Comparison of ENCODE assay signal across 21 cellular contexts in the genomic region with DNA sequence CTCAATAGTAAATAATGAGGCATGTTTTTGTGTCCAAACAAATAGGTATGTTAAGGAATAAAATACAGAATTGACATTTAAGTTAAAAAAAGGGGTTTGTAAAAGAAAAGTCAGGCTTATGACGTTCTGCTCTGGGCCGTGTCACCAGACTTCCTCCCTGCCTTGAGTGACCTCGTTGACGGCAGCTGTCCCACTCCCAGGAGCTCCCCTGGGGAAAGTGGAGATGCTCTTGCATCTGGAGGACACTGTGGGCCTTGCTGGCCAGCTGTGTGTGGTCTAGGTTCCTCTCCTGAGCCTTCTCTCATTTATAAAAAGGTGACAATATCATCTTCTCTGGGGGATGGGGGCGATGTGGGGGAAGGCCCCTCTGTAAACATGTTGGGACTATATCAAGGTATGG.
"Had no signal": no experiment of that assay in that cellular context is flagged by ENCODE, and none has a peak within 500 bp of the region (broad histone marks: within the 10 kb centered on the region; RNA-seq: fewer than 3 reads in every experiment).

No MANE protein-coding gene starts in this region.

- H3K27ac ChIP-seq: brain microvascular endothelial cell, cardiac muscle cell, KMS-11, RWPE1, SJSA1 had no signal

- H3K27ac Mint-ChIP-seq: activated naive CD4-positive, alpha-beta T cell treated with anti-CD3 and anti-CD28 coated beads, Interleukin-2, amount 50 U/mL, for 24 hours; activated T-cell treated with anti-CD3 and anti-CD28 coated beads, Interleukin-2, amount 50 U/mL, for 24 hours; activated T-helper 1 cell treated with anti-CD3 and anti-CD28 coated beads, Interleukin-12 subunit alpha, Interleukin-12 subunit beta, Interleukin-2, Interleukin-4 antibody, amounts not matched to agents 30 ng/mL and 10 ng/mL and 1 ng/mL, durations not matched to agents 14 hours and 24 hours and 36 hours had no signal

- H3K4me3 ChIP-seq: cardiac muscle cell, SJSA1 had no signal

- H3K36me3 ChIP-seq: brain microvascular endothelial cell, cardiac muscle cell, SJSA1 had no signal

- DNase-seq: activated CD4-positive, alpha-beta T cell treated with anti-CD3 and anti-CD28 coated beads for 4 hours; activated effector memory CD4-positive, alpha-beta T cell treated with Interleukin-2 at 50 U/mL for 16 hours; activated naive CD4-positive, alpha-beta T cell; activated T-cell treated with anti-CD3 and anti-CD28 coated beads, Interleukin-2, amount 50 U/mL, for 24 hours; amygdala; brain microvascular endothelial cell; NCI-H1092; NCI-H1930; NCI-H345; NCI-H510A; NCI-H526 treated with DMSO at 0.1 percent for 48 hours; NCI-H82; OCI-M1; Right ventricle myocardium superior; SW 1271 had no signal

- H3K27me3 ChIP-seq: cardiac muscle cell had no signal

- H3K4me3 Mint-ChIP-seq: activated naive CD4-positive, alpha-beta T cell treated with anti-CD3 and anti-CD28 coated beads, Interleukin-2, amount 50 U/mL, for 24 hours; activated T-cell treated with anti-CD3 and anti-CD28 coated beads, Interleukin-2, amount 50 U/mL, for 24 hours; activated T-helper 1 cell treated with anti-CD3 and anti-CD28 coated beads, Interleukin-12 subunit alpha, Interleukin-12 subunit beta, Interleukin-2, Interleukin-4 antibody, amounts not matched to agents 30 ng/mL and 10 ng/mL and 1 ng/mL, durations not matched to agents 14 hours and 24 hours and 36 hours had no signal

- H3K36me3 Mint-ChIP-seq: activated naive CD4-positive, alpha-beta T cell treated with anti-CD3 and anti-CD28 coated beads, Interleukin-2, amount 50 U/mL, for 24 hours had no signal

- H3K9ac ChIP-seq: KMS-11 had no signal

- H3K9me3 ChIP-seq: SJSA1 had no signal

- H3K4me2 ChIP-seq: KMS-11 had no signal

- H3K9me3 Mint-ChIP-seq: activated naive CD4-positive, alpha-beta T cell treated with anti-CD3 and anti-CD28 coated beads, Interleukin-2, amount 50 U/mL, for 24 hours; activated T-cell treated with anti-CD3 and anti-CD28 coated beads, Interleukin-2, amount 50 U/mL, for 24 hours; activated T-helper 1 cell treated with anti-CD3 and anti-CD28 coated beads, Interleukin-12 subunit alpha, Interleukin-12 subunit beta, Interleukin-2, Interleukin-4 antibody, amounts not matched to agents 30 ng/mL and 10 ng/mL and 1 ng/mL, durations not matched to agents 14 hours and 24 hours and 36 hours had no signal
